In the genomic region with DNA sequence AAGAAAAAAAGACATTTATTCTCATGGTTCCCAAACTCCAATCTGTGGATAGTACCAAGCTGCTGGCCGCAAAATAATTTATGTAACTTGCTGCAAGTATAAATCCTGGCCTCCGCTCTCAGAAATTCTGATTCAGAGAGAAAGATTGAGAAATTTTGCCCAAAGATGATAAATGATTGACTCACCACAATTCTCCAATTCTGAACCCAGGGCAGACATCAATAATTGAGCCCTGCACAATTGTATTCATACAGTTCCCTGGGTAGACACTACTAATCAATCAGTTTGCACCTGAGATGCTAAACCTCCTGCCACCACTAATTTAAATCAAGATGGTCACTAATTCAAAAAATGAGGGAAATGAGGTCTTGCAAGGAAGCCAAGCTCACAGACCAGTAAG, we compare ENCODE assay signal across 17 cellular contexts. TPM values are rescaled to one million over a fixed set of nuclear protein-coding genes. Genes with fewer than 3 reads are reported as not detected.
DNase-seq lines count a peak whose midpoint lies in the region; TF ChIP-seq lines count a peak whose summit lies in the region.
"Had no signal": no experiment of that assay in that cellular context is flagged by ENCODE, and none has a peak within 500 bp of the region (broad histone marks: within the 10 kb centered on the region; RNA-seq: fewer than 3 reads in every experiment).

No MANE protein-coding gene starts in this region.

- intact Hi-C loops in cardiac septum (cut with DNase I), result no loop called here

- H2AFZ ChIP-seq in osteoblast (ENCODE audit: low read length), result no peak overlapping the region

- H3K79me2 ChIP-seq in osteoblast (ENCODE audit: insufficient read depth, low read length), result no peaks in the 10 kb centered on the region

- DNase-seq in DMS53 (lab: John Stamatoyannopoulos, UW) (peak; percentile 30), DMS53 treated with DMSO at 0.1 percent for 48 hours (lab: John Stamatoyannopoulos, UW; ENCODE audit: unreplicated experiment) (no peak), NCI-H226 (peak; percentile 36), choroid plexus epithelial cell (ENCODE audit: low read depth) (peak; percentile 34), osteoblast (ENCODE audit: insufficient read length, low spot score, missing footprints) (peak; percentile 93), cardiac septum (ENCODE audit: low spot score) (no peak), NCI-H1048 (lab: John Stamatoyannopoulos, UW) (no peak)
- no peak for DNase-seq in effector CD4-positive, alpha-beta T cell
- DNase-seq: activated CD4-positive, alpha-beta T cell treated with anti-CD3 and anti-CD28 coated beads, Interleukin-2, amount 10 ng/mL, durations not matched to agents 24 days and 14 days; activated naive CD4-positive, alpha-beta T cell; H9; mucosa of descending colon; NCI-H526 treated with DMSO at 0.1 percent for 48 hours; retina; stimulated activated CD4-positive, alpha-beta T cell treated with anti-CD3 and anti-CD28 coated beads, Interleukin-15, amount 100 ng/mL, for 24 hours; stimulated activated naive B cell treated with anti-CD40 and anti-IgM and Interleukin-4, amounts not matched to agents 10 μg/mL and 1 μg/mL and 100 μg/mL, for 72 hours had no signal

- H3K27ac ChIP-seq in osteoblast (ENCODE audit: low read depth, low read length), result no peak overlapping the region
- H3K27ac ChIP-seq: 22Rv1 had no signal

- no peaks in the 10 kb centered on the region for H3K27me3 ChIP-seq in osteoblast (ENCODE audit: insufficient read depth, low read length)

- H3K4me3 ChIP-seq in choroid plexus epithelial cell (ENCODE audit: low read depth, low read length) (no peak overlapping the region), osteoblast (ENCODE audit: insufficient read depth, low read length) (no peak overlapping the region)
- H3K4me3 ChIP-seq: mucosa of descending colon had no signal

- no peak for TF ChIP-seq CTCF in choroid plexus epithelial cell (conservative IDR thresholded peaks at IDR 0.05; ENCODE audit: low read depth, low read length)
- TF ChIP-seq CTCF in osteoblast (IDR thresholded peaks at IDR 0.05; ENCODE audit: extremely low read depth, low read depth, low read length), result no peak

- H3K36me3 ChIP-seq in osteoblast (ENCODE audit: insufficient read depth, low read length), result no peaks in the 10 kb centered on the region

- H3K4me2 ChIP-seq in osteoblast (ENCODE audit: insufficient read depth, low read length), result peak overlapping the region; percentile 33

- H3K4me1 ChIP-seq in osteoblast (ENCODE audit: insufficient read depth, low read length), result peaks cover 15% of the 10 kb centered on the region

- no peaks in the 10 kb centered on the region for H4K20me1 ChIP-seq in osteoblast (ENCODE audit: insufficient read depth, low read length)

- H3K9me3 ChIP-seq in osteoblast (ENCODE audit: low read depth, low read length), result no peaks in the 10 kb centered on the region
- H3K9me3 ChIP-seq: mucosa of descending colon had no signal

RNA-seq across cellular contexts. Expression of a gene that starts 38.2 kb away (rescaled TPM):
- total RNA-seq in osteoblast, result 3.2 and 5.8 TPM in 2 replicates
- 0.46 TPM for total RNA-seq in cardiac septum
- total RNA-seq: activated CD4-positive, alpha-beta T cell treated with anti-CD3 and anti-CD28 coated beads, Interleukin-2, amount 10 ng/mL, durations not matched to agents 24 days and 14 days had no signal

Comparison
In these comparisons a context has a peak if more than half of its experiments do, and no peak if none do; other contexts are left out.
1. DNase-seq: peak in DMS53 (single experiment), NCI-H226 (single experiment), choroid plexus epithelial cell (single experiment) and osteoblast (single experiment); none in DMS53 treated with DMSO at 0.1 percent for 48 hours (single experiment), cardiac septum (single experiment), NCI-H1048 (single experiment) and effector CD4-positive, alpha-beta T cell (single experiment).